ENCODE assay signal across 15 cellular contexts in genomic region chr17:9900744-9901143, GRCh38. TPM values are rescaled to one million over a fixed set of nuclear protein-coding genes. Genes with fewer than 3 reads are reported as not detected.
DNase-seq lines count a peak whose midpoint lies in the region; ATAC-seq, FAIRE-seq and TF ChIP-seq lines count a peak whose summit lies in the region.
"Had no signal": no experiment of that assay in that cellular context is flagged by ENCODE, and none has a peak within 500 bp of the region (broad histone marks: within the 10 kb centered on the region; RNA-seq: fewer than 3 reads in every experiment).

No MANE protein-coding gene starts in this region.

- H3K27ac ChIP-seq in A549, result peak overlapping the region; percentile 57 to 75
- H3K27ac ChIP-seq in esophagus muscularis mucosa (replicated peaks in 1 of 4), result peak overlapping the region; percentile 16 to 72 (median 33)
- H3K27ac ChIP-seq in osteoblast (ENCODE audit: low read depth, low read length), result no peak overlapping the region
- H3K27ac ChIP-seq: cardiac muscle cell, epithelial cell of prostate had no signal

- CTCF ChIA-PET in A549 (lab: Yijun Ruan, JAX), result interaction anchor here (1.0 to 5.1 kb wide), 8 partner anchors 9 to 76 kb away, joined by 3 to 26 read pairs (median 4); partner anchors contain the start of gene GLP2R

- FAIRE-seq in A549 (lab: Jason Lieb, UNC), result peak; percentile 61

- H3K4me2 ChIP-seq in A549 (peak overlapping the region; percentile 46), osteoblast (ENCODE audit: insufficient read depth, low read length) (peak overlapping the region; percentile 26)

- 69% methylated on average over 8 of the region's 8 CpGs for WGBS in A549 (ENCODE audit: missing lambda C conversion rate)
- 51% methylated on average over 8 of the region's 8 CpGs for WGBS in esophagus muscularis mucosa

- no peaks in the 10 kb centered on the region for H3K79me2 ChIP-seq in osteoblast (ENCODE audit: insufficient read depth, low read length)

- no peak for TF ChIP-seq EP300 in A549 (IDR thresholded peaks at IDR 0.05)
- no peak for TF ChIP-seq EP300 in esophagus muscularis mucosa (IDR thresholded peaks at IDR 0.05)

- H3K27me3 ChIP-seq in esophagus muscularis mucosa (peaks cover 0 to 7% (median 0%) of the 10 kb centered on the region in 4 donors), osteoblast (ENCODE audit: insufficient read depth, low read length) (no peaks in the 10 kb centered on the region)
- H3K27me3 ChIP-seq: cardiac muscle cell, thyroid gland had no signal

- H3K4me3 ChIP-seq in A549 (no peak overlapping the region), esophagus muscularis mucosa (no peak overlapping the region), osteoblast (ENCODE audit: insufficient read depth, low read length) (no peak overlapping the region)
- H3K4me3 ChIP-seq: cardiac muscle cell, thyroid gland had no signal

- ATAC-seq in A549 (peak in 1 of 2 experiments; percentile 58; a peak in 3 of 6 replicates), HG02981 (IDR thresholded peaks at IDR 0.05; ENCODE audit: unreplicated experiment) (no peak), GM19467 (IDR thresholded peaks at IDR 0.05; ENCODE audit: unreplicated experiment) (no peak)
- ATAC-seq: activated T-cell treated with anti-CD3 and anti-CD28 coated beads, Interleukin-2, amount 50 U/mL, for 72 hours had no signal

- POLR2A ChIA-PET in A549 (lab: Yijun Ruan, JAX), result no interaction called here

- TF ChIP-seq CTCF in A549 (IDR thresholded peaks at IDR 0.05) (no peak), esophagus muscularis mucosa (IDR thresholded peaks at IDR 0.05) (no peak), osteoblast (IDR thresholded peaks at IDR 0.05; ENCODE audit: extremely low read depth, low read depth, low read length) (no peak)

- TF ChIP-seq POLR2A in A549 (IDR thresholded peaks at IDR 0.05; ENCODE audit: low read length), result no peak
- no peak for TF ChIP-seq POLR2A in esophagus muscularis mucosa (IDR thresholded peaks at IDR 0.05; ENCODE audit: low read depth)

- no peak overlapping the region for H2AFZ ChIP-seq in osteoblast (ENCODE audit: low read length)

- no peaks in the 10 kb centered on the region for H3K36me3 ChIP-seq in esophagus muscularis mucosa
- no peaks in the 10 kb centered on the region for H3K36me3 ChIP-seq in osteoblast (ENCODE audit: insufficient read depth, low read length)
- H3K36me3 ChIP-seq: cardiac muscle cell, thyroid gland had no signal

- intact Hi-C loops in esophagus muscularis mucosa (cut with DNase I), result no loop called here

- TF ChIP-seq RAD21 in A549 (conservative IDR thresholded peaks at IDR 0.05 in 1 of 2, IDR thresholded peaks at IDR 0.05 in 1 of 2), result no peak

- H3K9me3 ChIP-seq in A549, result no peaks in the 10 kb centered on the region
- H3K9me3 ChIP-seq in esophagus muscularis mucosa, result no peaks in the 10 kb centered on the region
- H3K9me3 ChIP-seq in osteoblast (ENCODE audit: low read depth, low read length), result no peaks in the 10 kb centered on the region
- H3K9me3 ChIP-seq: thyroid gland had no signal

- no peaks in the 10 kb centered on the region for H4K20me1 ChIP-seq in osteoblast (ENCODE audit: insufficient read depth, low read length)

- H3K4me1 ChIP-seq in A549 (peaks cover 19% of the 10 kb centered on the region), esophagus muscularis mucosa (peaks cover 0 to 17% (median 12%) of the 10 kb centered on the region in 4 donors), osteoblast (ENCODE audit: insufficient read depth, low read length) (no peaks in the 10 kb centered on the region)
- H3K4me1 ChIP-seq: thyroid gland had no signal

- DNase-seq in A549 (ENCODE audit: low read depth in 1 of 2, low spot score in 1 of 2) (no peak), M059J (ENCODE audit: low read depth) (peak; percentile 80), esophagus muscularis mucosa (ENCODE audit: extremely low spot score) (no peak), osteoblast (ENCODE audit: insufficient read length, low spot score, missing footprints) (no peak), hypothalamus (lab: John Stamatoyannopoulos, UW) (no peak)
- no peak for DNase-seq in activated naive CD4-positive, alpha-beta T cell (lab: John Stamatoyannopoulos, UW)
- DNase-seq: activated T-cell treated with anti-CD3 and anti-CD28 coated beads, Interleukin-2, amount 50 U/mL, for 72 hours; DMS153; NCI-H1694; thyroid gland had no signal

TF ChIP-seq in A549, 52 proteins besides CTCF, POLR2A, EP300 and RAD21:
- TF ChIP-seq BHLHE40 (IDR thresholded peaks at IDR 0.05; ENCODE audit: low read depth, low read length), result no peak
- TF ChIP-seq E2F6 (IDR thresholded peaks at IDR 0.05; ENCODE audit: borderline replicate concordance, low read depth), result no peak
- no peak for TF ChIP-seq HES2 (IDR thresholded peaks at IDR 0.05)
- no peak for TF ChIP-seq CBX2 (IDR thresholded peaks at IDR 0.05; ENCODE audit: borderline replicate concordance, low read depth)
- no peak for TF ChIP-seq RFX5 (IDR thresholded peaks at IDR 0.05)
- TF ChIP-seq PHF8 (IDR thresholded peaks at IDR 0.05; ENCODE audit: borderline replicate concordance, low read depth), result no peak
- no peak for TF ChIP-seq POLR2AphosphoS2 (conservative IDR thresholded peaks at IDR 0.05; ENCODE audit: low read length)
- no peak for TF ChIP-seq RNF2 (IDR thresholded peaks at IDR 0.05; ENCODE audit: borderline replicate concordance, low read depth)
- no peak for TF ChIP-seq ATOH8 (CRISPR knock-in tag; IDR thresholded peaks at IDR 0.05; ENCODE audit: low read depth)
- no peak for TF ChIP-seq RCOR1 (IDR thresholded peaks at IDR 0.05; ENCODE audit: low read depth, low read length)
- no peak for TF ChIP-seq GATA3 (IDR thresholded peaks at IDR 0.05; ENCODE audit: borderline replicate concordance)
- no peak for TF ChIP-seq NR3C1 (IDR thresholded peaks at IDR 0.05)
- TF ChIP-seq ESRRA (IDR thresholded peaks at IDR 0.05; ENCODE audit: borderline replicate concordance, low read length), result no peak
- no peak for TF ChIP-seq FOSL2 (IDR thresholded peaks at IDR 0.05)
- no peak for TF ChIP-seq FOSL2 (CRISPR knock-in tag; IDR thresholded peaks at IDR 0.05)
TF ChIP-seq in A549: peak in this region for 0.

RNA-seq across cellular contexts. Expression of gene RCVRN, which starts 4.3 kb away (rescaled TPM):
- not detected in 2 replicates for polyA plus RNA-seq in A549 (2011; rRNA removed)
- polyA plus RNA-seq in A549 (2012; cell fraction: cytosol; rRNA removed), result not detected in 2 replicates
- polyA plus RNA-seq in A549 (2012; cell fraction: nucleus; rRNA removed), result not detected in 2 replicates
- not detected in 3 replicates for polyA plus RNA-seq in A549 (2017; fragmentation: RNase III; extraction: RNeasy Plus Mini Kit Qiagen cat#74134 plus additional on column Dnase treatment)
- not detected in 2 replicates for polyA minus RNA-seq in A549 (2011; rRNA and poly(A)+ RNA removed)
- not detected in 2 replicates for total RNA-seq in M059J (2014; rRNA removed; shearing (Covaris generic))
- total RNA-seq in esophagus muscularis mucosa, result under 1 TPM in 1 of 4 donors, not detected in 3; 0.52 TPM
- total RNA-seq in osteoblast, result not detected in 2 replicates
- total RNA-seq: activated T-cell treated with anti-CD3 and anti-CD28 coated beads, Interleukin-2, amount 50 U/mL, for 72 hours; thyroid gland had no signal
- polyA plus RNA-seq: cardiac muscle cell, IgD-negative memory B cell had no signal
